In the genomic region with DNA sequence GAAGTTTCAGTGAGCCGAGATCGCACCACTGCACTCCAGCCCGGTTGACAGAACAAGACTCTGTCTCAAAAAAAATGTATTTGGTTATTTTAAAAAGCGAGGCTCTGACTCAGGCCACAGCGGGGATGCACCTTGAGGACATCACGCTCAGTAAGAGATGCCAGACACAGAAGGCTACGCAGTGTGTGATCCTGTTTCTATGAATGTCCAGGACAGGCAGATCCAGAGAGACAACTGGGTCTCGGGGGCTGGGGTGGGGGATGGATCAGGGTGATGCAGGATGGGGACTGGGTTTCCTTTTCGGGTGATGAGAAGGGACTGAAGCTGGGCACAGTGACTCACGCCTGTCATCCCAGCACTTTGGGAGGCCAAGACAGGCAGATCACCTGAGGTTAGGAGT, we compare ENCODE assay signal across 24 cellular contexts. TPM values are rescaled to one million over a fixed set of nuclear protein-coding genes. Genes with fewer than 3 reads are reported as not detected.
"Had no signal": no experiment of that assay in that cellular context is flagged by ENCODE, and none has a peak within 500 bp of the region (broad histone marks: within the 10 kb centered on the region; RNA-seq: fewer than 3 reads in every experiment).

No MANE protein-coding gene starts in this region.

- ATAC-seq: gastrocnemius medialis, heart right ventricle, mucosa of descending colon, sciatic nerve had no signal

- DNase-seq: cortex of kidney; effector memory CD4-positive, alpha-beta T cell; gastrocnemius medialis; heart right ventricle; kidney glomerular epithelial cell; mucosa of descending colon; naive thymus-derived CD8-positive, alpha-beta T cell; spleen; stimulated activated CD4-positive, alpha-beta T cell treated with anti-CD3 and anti-CD28 coated beads, Interleukin-2, amount 100 ng/mL, for 24 hours; stimulated activated CD4-positive, alpha-beta T cell treated with anti-CD3 and anti-CD28 coated beads, Interleukin-4, amount 100 ng/mL, for 4 hours; stimulated activated naive CD4-positive, alpha-beta T cell; trophoblast cell; uterus had no signal

- H3K9me3 Mint-ChIP-seq: naive thymus-derived CD8-positive, alpha-beta T cell had no signal

- H3K27me3 Mint-ChIP-seq: naive thymus-derived CD8-positive, alpha-beta T cell had no signal

RNA-seq across cellular contexts. Expression of a gene that starts 5.7 kb away (rescaled TPM):
- total RNA-seq: esophagus muscularis mucosa; fibroblast of villous mesenchyme; gastrocnemius medialis; heart right ventricle; liver; lung microvascular endothelial cell; mesenteric fat pad; mucosa of descending colon; naive thymus-derived CD8-positive, alpha-beta T cell; osteocyte; pulmonary artery endothelial cell; sciatic nerve; skeletal muscle tissue; spleen; uterus had no signal
- polyA plus RNA-seq: heart right ventricle; liver; naive thymus-derived CD8-positive, alpha-beta T cell; neural cell; spleen; thymus had no signal

RNA-seq across cellular contexts. Expression of a gene that starts 29.5 kb away (rescaled TPM):
- total RNA-seq: esophagus muscularis mucosa, fibroblast of villous mesenchyme, gastrocnemius medialis, heart right ventricle, liver, lung microvascular endothelial cell, mesenteric fat pad, mucosa of descending colon, pulmonary artery endothelial cell, sciatic nerve, skeletal muscle tissue had no signal
- polyA plus RNA-seq: heart right ventricle, liver had no signal
